Comparison of ENCODE assay signal across 11 cellular contexts in the genomic region with DNA sequence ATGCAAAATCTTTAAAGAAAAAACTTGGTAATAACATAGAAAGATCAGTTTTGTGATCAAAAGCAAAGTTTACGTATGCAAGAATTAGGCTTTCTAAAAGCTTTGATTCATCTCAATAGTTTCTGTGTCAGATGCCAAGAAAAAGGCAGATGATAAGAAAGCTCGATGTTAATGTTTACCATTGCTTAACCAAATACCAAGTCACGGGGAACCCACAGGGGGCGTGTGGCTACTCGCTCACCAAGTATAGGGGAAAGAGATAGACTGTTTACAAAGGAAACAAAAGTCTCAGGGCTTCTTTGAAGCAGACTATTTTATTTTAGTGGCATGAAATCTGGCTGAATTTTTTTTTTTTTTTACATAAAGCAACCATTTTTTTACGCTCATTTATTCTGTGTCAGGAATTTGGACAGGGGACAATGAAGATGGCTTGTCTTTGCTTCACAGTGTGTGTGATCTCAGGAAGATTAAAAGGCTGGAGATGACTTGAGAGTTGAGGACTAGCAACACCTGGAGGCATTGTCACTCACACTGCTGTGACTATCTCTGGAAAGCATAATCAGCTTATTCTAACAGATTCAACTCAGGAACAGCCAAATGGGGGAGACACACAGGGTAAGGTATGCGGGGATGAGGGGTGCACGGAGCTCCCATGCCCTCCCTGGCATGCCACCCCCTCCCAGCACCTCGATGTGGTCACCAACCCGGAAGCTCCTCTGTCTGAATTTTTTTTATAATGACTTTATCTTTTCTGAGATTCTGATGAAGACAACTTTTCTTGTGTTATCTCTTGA. TPM values are rescaled to one million over a fixed set of nuclear protein-coding genes. Genes with fewer than 3 reads are reported as not detected.
DNase-seq lines count a peak whose midpoint lies in the region; ATAC-seq and TF ChIP-seq lines count a peak whose summit lies in the region.
"Had no signal": no experiment of that assay in that cellular context is flagged by ENCODE, and none has a peak within 500 bp of the region (broad histone marks: within the 10 kb centered on the region; RNA-seq: fewer than 3 reads in every experiment).

No MANE protein-coding gene starts in this region.

- no peak overlapping the region for H3K27ac Mint-ChIP-seq in activated naive CD8-positive, alpha-beta T cell treated with anti-CD3 and anti-CD28 coated beads, Interleukin-2, amount 50 U/mL, for 24 hours

- H3K36me3 ChIP-seq in PC-3 (ENCODE audit: low read depth, low read length) = peaks cover 3% of the 10 kb centered on the region; the same call in 1 of the 2 replicates
- H3K36me3 ChIP-seq in cardiac muscle cell = peaks cover 11% of the 10 kb centered on the region
- H3K36me3 ChIP-seq in OCI-LY7 (ENCODE audit: insufficient read depth, low read length) = peaks cover 75% of the 10 kb centered on the region
- peaks cover 0 to 49% (median 3%) of the 10 kb centered on the region in 4 donors for H3K36me3 ChIP-seq in sigmoid colon

- no peaks in the 10 kb centered on the region for H3K27me3 Mint-ChIP-seq in activated naive CD8-positive, alpha-beta T cell treated with anti-CD3 and anti-CD28 coated beads, Interleukin-2, amount 50 U/mL, for 24 hours

- DNase-seq in PC-3 (peak; percentile 38), cardiac muscle cell (ENCODE audit: low read depth in 1 of 2, low spot score in 1 of 2) (peak; percentile 12 to 70), retinal pigment epithelial cell (ENCODE audit: low read depth) (no peak), OCI-LY7 (ENCODE audit: low spot score) (no peak), sigmoid colon (no peak)
- no peak for DNase-seq in activated naive CD8-positive, alpha-beta T cell treated with anti-CD3 and anti-CD28 coated beads, Interleukin-2, amount 50 U/mL, for 24 hours
- DNase-seq: activated CD4-positive, CD25-positive, alpha-beta regulatory T cell treated with anti-CD3 and anti-CD28 coated beads, Interleukin-2, amount 50 U/mL, for 72 hours; NCI-H1092; stimulated activated CD4-positive, alpha-beta T cell treated with anti-CD3 and anti-CD28 coated beads, Interleukin-12 subunit alpha, Interleukin-12 subunit beta, amount 100 ng/mL, for 4 hours had no signal

- no peak for TF ChIP-seq POLR2A in sigmoid colon (IDR thresholded peaks at IDR 0.05)

- POLR2A ChIA-PET in PC-3 (lab: Charles Lee; ENCODE audit: unreplicated experiment) (no interaction called here), OCI-LY7 (lab: Charles Lee) (interaction anchor here (1.3 kb wide), 1 partner anchor 14 kb away, joined by 3 read pairs; no protein-coding TSS in a partner anchor)

- no TSS peak for BruUV-seq in PC-3 (replicated peaks; lab: Mats Ljungman, UMichigan)
- no TSS peak for BruUV-seq in OCI-LY7 (replicated peaks; lab: Mats Ljungman, UMichigan)

- H3K79me2 ChIP-seq in PC-3 (ENCODE audit: low read length) (no peaks in the 10 kb centered on the region), OCI-LY7 (ENCODE audit: insufficient read depth, low read depth, low read length) (no peaks in the 10 kb centered on the region)

- H3K27ac ChIP-seq in PC-3 (ENCODE audit: low read length) = no peak overlapping the region
- peak overlapping the region; percentile 64 for H3K27ac ChIP-seq in cardiac muscle cell
- no peak overlapping the region for H3K27ac ChIP-seq in OCI-LY7 (ENCODE audit: low read depth, low read length, poor library complexity, severe bottlenecking)
- no peak overlapping the region for H3K27ac ChIP-seq in sigmoid colon

- H4K20me1 ChIP-seq in PC-3 (ENCODE audit: low read length) (no peaks in the 10 kb centered on the region), OCI-LY7 (ENCODE audit: insufficient read depth, low read length) (no peaks in the 10 kb centered on the region)

- H3K9me3 ChIP-seq in PC-3 (ENCODE audit: low read length) (no peaks in the 10 kb centered on the region), cardiac muscle cell (ENCODE audit: low read depth) (no peaks in the 10 kb centered on the region), OCI-LY7 (ENCODE audit: low read length) (no peaks in the 10 kb centered on the region; the same call in 1 of the 2 replicates), sigmoid colon (no peaks in the 10 kb centered on the region)

- H3K4me3 ChIP-seq in PC-3 (ENCODE audit: low read length) (no peak overlapping the region), cardiac muscle cell (no peak overlapping the region), retinal pigment epithelial cell (ENCODE audit: low read length) (no peak overlapping the region), OCI-LY7 (ENCODE audit: low read depth, low read length, poor library complexity, severe bottlenecking) (no peak overlapping the region), sigmoid colon (no peak overlapping the region)

- CTCF ChIA-PET in PC-3 (lab: Charles Lee) (no interaction called here), OCI-LY7 (lab: Charles Lee; ENCODE audit: unreplicated experiment) (no interaction called here)

- H3K27me3 ChIP-seq in PC-3 (ENCODE audit: low read length) = no peaks in the 10 kb centered on the region
- no peaks in the 10 kb centered on the region for H3K27me3 ChIP-seq in cardiac muscle cell
- no peaks in the 10 kb centered on the region for H3K27me3 ChIP-seq in sigmoid colon

- 20 to 47% methylated on average over 10 of the region's 10 CpGs for WGBS in sigmoid colon, 2 donors

- H3K4me1 Mint-ChIP-seq in activated naive CD8-positive, alpha-beta T cell treated with anti-CD3 and anti-CD28 coated beads, Interleukin-2, amount 50 U/mL, for 24 hours = peaks cover 3% of the 10 kb centered on the region

- peaks cover 27% of the 10 kb centered on the region for H3K36me3 Mint-ChIP-seq in activated naive CD8-positive, alpha-beta T cell treated with anti-CD3 and anti-CD28 coated beads, Interleukin-2, amount 50 U/mL, for 24 hours (ENCODE audit: low read depth)

- TF ChIP-seq EP300 in sigmoid colon (IDR thresholded peaks at IDR 0.05) = no peak

- H3K9me3 Mint-ChIP-seq in activated naive CD8-positive, alpha-beta T cell treated with anti-CD3 and anti-CD28 coated beads, Interleukin-2, amount 50 U/mL, for 24 hours = no peaks in the 10 kb centered on the region

- H3K4me2 ChIP-seq in PC-3 (ENCODE audit: low read length) = no peak overlapping the region
- no peak overlapping the region for H3K4me2 ChIP-seq in OCI-LY7 (ENCODE audit: low read length)

- H3K9me2 ChIP-seq in PC-3 (replicated peaks; ENCODE audit: low read length) = no peaks in the 10 kb centered on the region
- no peaks in the 10 kb centered on the region for H3K9me2 ChIP-seq in OCI-LY7 (ENCODE audit: insufficient read depth, low read length)

- ATAC-seq in GM21423 (IDR thresholded peaks at IDR 0.05; ENCODE audit: unreplicated experiment) (peak; percentile 87), PC-3 (peak; percentile 88), GM21723 (IDR thresholded peaks at IDR 0.05; ENCODE audit: unreplicated experiment) (no peak)
- no peak for ATAC-seq in activated naive CD8-positive, alpha-beta T cell treated with anti-CD3 and anti-CD28 coated beads, Interleukin-2, amount 50 U/mL, for 24 hours

- H3F3A ChIP-seq in PC-3 (ENCODE audit: low read length, unreplicated experiment) = no peaks in the 10 kb centered on the region

- intact Hi-C loops in PC-3 (cut with micrococcal nuclease) (loop anchor here (1.0 kb wide), 1 partner anchor 47 kb away; no protein-coding TSS in a partner anchor), OCI-LY7 (cut with micrococcal nuclease; ENCODE audit: unreplicated experiment) (no loop called here), sigmoid colon (cut with DNase I) (no loop called here)

- TF ChIP-seq CTCF in PC-3 (conservative IDR thresholded peaks at IDR 0.05; ENCODE audit: low read depth, low read length) (peak; percentile 53), cardiac muscle cell (IDR thresholded peaks at IDR 0.05; ENCODE audit: low read depth, low read length) (peak; percentile 53), retinal pigment epithelial cell (conservative IDR thresholded peaks at IDR 0.05; ENCODE audit: low read depth, low read length) (peak; percentile 19), OCI-LY7 (conservative IDR thresholded peaks at IDR 0.05; ENCODE audit: low read length) (no peak; the same call in 1 of the 2 replicates), sigmoid colon (IDR thresholded peaks at IDR 0.05) (no peak)

- no peak overlapping the region for H3K9ac ChIP-seq in PC-3 (ENCODE audit: low read length)

- no peak overlapping the region for H3K4me3 Mint-ChIP-seq in activated naive CD8-positive, alpha-beta T cell treated with anti-CD3 and anti-CD28 coated beads, Interleukin-2, amount 50 U/mL, for 24 hours

- H3K4me1 ChIP-seq in PC-3 (ENCODE audit: insufficient read depth, low read length) = 0 out of 2 replicates have a peak, but pooled peaks cover 3% of the 10 kb centered on the region
- peaks cover 8% of the 10 kb centered on the region for H3K4me1 ChIP-seq in cardiac muscle cell (ENCODE audit: low read depth)
- no peaks in the 10 kb centered on the region for H3K4me1 ChIP-seq in OCI-LY7 (ENCODE audit: insufficient read depth, low read length, poor library complexity, severe bottlenecking)
- H3K4me1 ChIP-seq in sigmoid colon = no peaks in the 10 kb centered on the region

- H2AFZ ChIP-seq in PC-3 (ENCODE audit: low read length) (no peak overlapping the region), OCI-LY7 (ENCODE audit: low read length) (no peak overlapping the region)

RNA-seq across cellular contexts. Expression of gene RCBTB1, which starts 24.9 kb away (rescaled TPM):
- total RNA-seq in PC-3 (2014; rRNA removed) = 4.9 and 5.4 TPM in 2 replicates
- total RNA-seq in cardiac muscle cell = 15.2 and 15.4 TPM in 2 replicates
- polyA plus RNA-seq in cardiac muscle cell = 16.5 and 17.2 TPM in 2 replicates
- 13.4 and 15.1 TPM in 2 replicates for total RNA-seq in OCI-LY7 (2014; rRNA removed; shearing (Covaris generic))
- total RNA-seq in OCI-LY7 (2022) = 30.6 and 31.1 TPM in 2 replicates
- total RNA-seq in sigmoid colon = 10 to 100 TPM; 10.2 to 20.7 (median 12.5) TPM
- polyA plus RNA-seq in sigmoid colon = 1 to 10 TPM; 4.2 to 7.1 (median 5.4) TPM

Comparison
In these comparisons a context has a peak if more than half of its experiments do, and no peak if none do; other contexts are left out.
1. ATAC-seq: peak in GM21423 (single experiment) and PC-3 (single experiment); none in GM21723 (single experiment) and activated naive CD8-positive, alpha-beta T cell treated with anti-CD3 and anti-CD28 coated beads, Interleukin-2, amount 50 U/mL, for 24 hours (single experiment).
2. DNase-seq: peak in PC-3 (single experiment) and cardiac muscle cell (2 of 2); none in retinal pigment epithelial cell (single experiment), OCI-LY7 (single experiment), sigmoid colon (single experiment) and activated naive CD8-positive, alpha-beta T cell treated with anti-CD3 and anti-CD28 coated beads, Interleukin-2, amount 50 U/mL, for 24 hours (single experiment).
3. CTCF ChIP-seq: peak in PC-3 (single experiment), cardiac muscle cell (single experiment) and retinal pigment epithelial cell (single experiment); none in OCI-LY7 (single experiment) and sigmoid colon (0 of 4).